ENCODE assay signal across 16 cellular contexts in the genomic region with DNA sequence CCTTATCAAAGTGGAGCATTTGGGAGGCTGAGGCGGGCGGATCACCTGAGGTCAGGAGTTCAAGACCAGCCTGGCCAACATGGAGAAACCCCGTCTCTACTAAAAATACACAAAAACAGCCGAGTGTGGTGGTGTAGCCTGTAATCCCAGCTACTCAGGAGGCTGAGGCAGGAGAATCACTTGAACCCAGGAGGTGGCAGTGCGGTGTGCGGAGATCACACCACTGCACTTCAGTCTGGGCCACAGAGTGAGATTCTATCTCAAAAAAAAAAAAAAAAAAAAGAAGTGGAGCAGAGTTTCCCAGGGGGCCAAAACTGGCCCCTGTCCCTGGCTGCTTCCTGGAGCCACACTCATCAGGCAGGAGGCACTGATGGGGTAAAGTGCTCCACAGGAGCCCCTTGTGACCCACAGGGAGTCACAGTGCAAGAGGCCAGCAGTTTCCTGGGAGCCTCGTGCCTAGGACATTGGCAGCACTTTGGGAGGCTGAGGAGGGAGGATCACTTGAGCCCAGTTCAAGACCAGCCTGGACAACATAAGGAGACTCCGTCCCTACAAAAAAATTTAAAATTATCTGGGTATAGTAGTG. TPM values are rescaled to one million over a fixed set of nuclear protein-coding genes. Genes with fewer than 3 reads are reported as not detected.
DNase-seq lines count a peak whose midpoint lies in the region; ATAC-seq and TF ChIP-seq lines count a peak whose summit lies in the region.
"Had no signal": no experiment of that assay in that cellular context is flagged by ENCODE, and none has a peak within 500 bp of the region (broad histone marks: within the 10 kb centered on the region; RNA-seq: fewer than 3 reads in every experiment).

No MANE protein-coding gene starts in this region.

- H2BK12ac ChIP-seq in neuronal stem cell (ENCODE audit: low read length) = no peak overlapping the region

- H2BK120ac ChIP-seq in neuronal stem cell (ENCODE audit: low read depth, low read length) = no peak overlapping the region

- H3K9ac ChIP-seq in BLaER1 treated with 17β-estradiol and CSF1 and Interleukin-3, amounts not matched to agents 10 nM and 100 nM = peak overlapping the region in 5 of 11 experiments; percentile 3 to 70 (median 8); a peak in 6 of 22 replicates
- H3K9ac ChIP-seq in PC-3 (ENCODE audit: low read length) = no peak overlapping the region
- H3K9ac ChIP-seq in neuronal stem cell (ENCODE audit: low read depth, low read length, poor library complexity) = no peak overlapping the region

- H2BK15ac ChIP-seq in neuronal stem cell (ENCODE audit: low read length) = peak overlapping the region; percentile 98

- H3K23ac ChIP-seq in neuronal stem cell (ENCODE audit: low read depth, low read length, poor library complexity) = no peak overlapping the region

- H4K8ac ChIP-seq in neuronal stem cell (ENCODE audit: low read depth, low read length) = no peak overlapping the region

- H3K4me1 ChIP-seq in BLaER1 treated with 17β-estradiol and CSF1 and Interleukin-3, amounts not matched to agents 10 nM and 100 nM = peaks cover 16 to 99% (median 88%) of the 10 kb centered on the region in 10 experiments; a peak in 19 of 20 replicates
- peaks cover 9% of the 10 kb centered on the region for H3K4me1 ChIP-seq in PC-3 (ENCODE audit: insufficient read depth, low read length)
- peaks cover 12% of the 10 kb centered on the region in 2 donors for H3K4me1 ChIP-seq in neuronal stem cell (ENCODE audit: control insufficient read depth in 2 of 2, insufficient read depth in 1 of 2, low read depth in 1 of 2, low read length in 2 of 2)
- H3K4me1 ChIP-seq in lower lobe of right lung = no peaks in the 10 kb centered on the region

- no TSS peak for BruUV-seq in PC-3 (replicated peaks; lab: Mats Ljungman, UMichigan)

- DNase-seq in PC-3 (no peak), dorsolateral prefrontal cortex (no peak), neuronal stem cell (ENCODE audit: low spot score) (no peak), immature natural killer cell (no peak), NCI-H2029 (lab: John Stamatoyannopoulos, UW) (no peak), lower lobe of right lung (no peak)
- DNase-seq: AML-193; C1 segment of cervical spinal cord; Calu3; CD4-positive, alpha-beta T cell; DMS 273 treated with DMSO at 0.1 percent for 48 hours; H9 had no signal

- H3K36me3 ChIP-seq in BLaER1 treated with 17β-estradiol and CSF1 and Interleukin-3, amounts not matched to agents 10 nM and 100 nM = no peaks in the 10 kb centered on the region
- H3K36me3 ChIP-seq in PC-3 (ENCODE audit: low read depth, low read length) (no peaks in the 10 kb centered on the region), neuronal stem cell (replicated peaks in 1 of 2; ENCODE audit: control insufficient read depth in 2 of 2, insufficient read depth in 2 of 2, low read length in 2 of 2) (no peaks in the 10 kb centered on the region), lower lobe of right lung (no peaks in the 10 kb centered on the region)

- H2BK5ac ChIP-seq in neuronal stem cell (ENCODE audit: low read length) = no peak overlapping the region

- H3K4me2 ChIP-seq in BLaER1 treated with 17β-estradiol and CSF1 and Interleukin-3, amounts not matched to agents 10 nM and 100 nM = peak overlapping the region in 9 of 11 experiments; percentile 66 to 83 (median 81); a peak in 18 of 22 replicates
- H3K4me2 ChIP-seq in PC-3 (ENCODE audit: low read length) (no peak overlapping the region), neuronal stem cell (ENCODE audit: insufficient read depth, low read length, poor library complexity, severe bottlenecking) (no peak overlapping the region)
- H3K4me2 ChIP-seq: GM23338 had no signal

- H4K20me1 ChIP-seq in BLaER1 treated with 17β-estradiol and CSF1 and Interleukin-3, amounts not matched to agents 10 nM and 100 nM = peaks cover 0 to 49% (median 4%) of the 10 kb centered on the region in 11 experiments; a peak in 6 of 22 replicates
- no peaks in the 10 kb centered on the region for H4K20me1 ChIP-seq in PC-3 (ENCODE audit: low read length)

- no peak overlapping the region for H3K4me3 ChIP-seq in BLaER1 treated with 17β-estradiol and CSF1 and Interleukin-3, amounts not matched to agents 10 nM and 100 nM
- H3K4me3 ChIP-seq in PC-3 (ENCODE audit: low read length) = no peak overlapping the region
- H3K4me3 ChIP-seq in dorsolateral prefrontal cortex = no peak overlapping the region
- no peak overlapping the region for H3K4me3 ChIP-seq in neuronal stem cell (ENCODE audit: low read length in 2 of 2)
- H3K4me3 ChIP-seq in lower lobe of right lung = no peak overlapping the region
- H3K4me3 ChIP-seq: GM23338 had no signal

- no peaks in the 10 kb centered on the region for H3F3A ChIP-seq in PC-3 (ENCODE audit: low read length, unreplicated experiment)

- no peaks in the 10 kb centered on the region for H3K9me3 ChIP-seq in BLaER1 treated with 17β-estradiol and CSF1 and Interleukin-3, amounts not matched to agents 10 nM and 100 nM (replicated peaks in 1 of 11)
- H3K9me3 ChIP-seq in PC-3 (ENCODE audit: low read length) (no peaks in the 10 kb centered on the region), neuronal stem cell (replicated peaks in 1 of 2; ENCODE audit: control insufficient read depth in 2 of 2, insufficient read depth in 1 of 2, low read depth in 1 of 2, low read length in 2 of 2) (no peaks in the 10 kb centered on the region), lower lobe of right lung (no peaks in the 10 kb centered on the region)

- POLR2A ChIA-PET in PC-3 (lab: Charles Lee; ENCODE audit: unreplicated experiment) = no interaction called here

- intact Hi-C loops in PC-3 (cut with micrococcal nuclease) = no loop called here
- intact Hi-C loops in dorsolateral prefrontal cortex (cut with DNase I) = no loop called here
- intact Hi-C loops in lower lobe of right lung (cut with DNase I) = no loop called here

- H3K79me1 ChIP-seq in neuronal stem cell (ENCODE audit: low read depth, low read length) = no peaks in the 10 kb centered on the region

- CTCF ChIA-PET in PC-3 (lab: Charles Lee) = no interaction called here

- no CpG with 5 or more reads among the region's 8 CpGs for WGBS in neuronal stem cell (ENCODE audit: extremely low coverage in 2 of 2, insufficient read length in 2 of 2, insufficient replicate concordance in 1 of 2), 2 donors

- H3K14ac ChIP-seq in neuronal stem cell (ENCODE audit: low read length) = no peak overlapping the region

- H3K9me2 ChIP-seq in PC-3 (replicated peaks; ENCODE audit: low read length) = no peaks in the 10 kb centered on the region

- no peak overlapping the region for H3K4ac ChIP-seq in neuronal stem cell (ENCODE audit: low read length)

- H3K27ac ChIP-seq in BLaER1 treated with 17β-estradiol and CSF1 and Interleukin-3, amounts not matched to agents 10 nM and 100 nM = peak overlapping the region in 5 of 11 experiments; percentile 26 to 75 (median 69); a peak in 6 of 22 replicates
- 0 out of 2 replicates have a peak overlapping the region, but pooled peaks have one; percentile 33 for H3K27ac ChIP-seq in PC-3 (ENCODE audit: low read length)
- peak overlapping the region in 41 of 59 donors; percentile 1 to 82 (median 46) for H3K27ac ChIP-seq in dorsolateral prefrontal cortex
- no peak overlapping the region for H3K27ac ChIP-seq in neuronal stem cell (replicated peaks; ENCODE audit: low read length)
- no peak overlapping the region for H3K27ac ChIP-seq in lower lobe of right lung

- TF ChIP-seq CTCF in PC-3 (conservative IDR thresholded peaks at IDR 0.05; ENCODE audit: low read depth, low read length) = no peak
- TF ChIP-seq CTCF in dorsolateral prefrontal cortex (IDR thresholded peaks at IDR 0.05 in 54 of 56, conservative IDR thresholded peaks at IDR 0.05 in 2 of 56; ENCODE audit: low read depth in 1 of 56, partially characterized antibody in 56 of 56) = no peak
- TF ChIP-seq CTCF in lower lobe of right lung (IDR thresholded peaks at IDR 0.05) = no peak

- peak overlapping the region; percentile 19 for H2AK5ac ChIP-seq in neuronal stem cell (ENCODE audit: low read depth, low read length)

- no peak for ATAC-seq in PC-3
- no peak for ATAC-seq in lower lobe of right lung
- ATAC-seq: GM23338 had no signal

- no peak overlapping the region for H2AFZ ChIP-seq in PC-3 (ENCODE audit: low read length)
- H2AFZ ChIP-seq in neuronal stem cell (ENCODE audit: low read length) = no peak overlapping the region
- H2AFZ ChIP-seq: GM23338 had no signal

- H3K79me2 ChIP-seq in PC-3 (ENCODE audit: low read length) = no peaks in the 10 kb centered on the region

- no peaks in the 10 kb centered on the region for H3K36me3 Mint-ChIP-seq in immature natural killer cell

- H3K9me3 Mint-ChIP-seq in immature natural killer cell = no peaks in the 10 kb centered on the region
- H3K9me3 Mint-ChIP-seq: CD4-positive, alpha-beta T cell; GM23338; H9; HFFc6 had no signal

- peaks cover 8 to 36% (median 19%) of the 10 kb centered on the region in 11 experiments; a peak in 19 of 22 replicates for H3K27me3 ChIP-seq in BLaER1 treated with 17β-estradiol and CSF1 and Interleukin-3, amounts not matched to agents 10 nM and 100 nM
- H3K27me3 ChIP-seq in PC-3 (ENCODE audit: low read length) = no peaks in the 10 kb centered on the region
- peaks cover 0 to 24% (median 0%) of the 10 kb centered on the region in 45 donors for H3K27me3 ChIP-seq in dorsolateral prefrontal cortex
- peaks cover 0 to 37% (median 15%) of the 10 kb centered on the region in 3 experiments for H3K27me3 ChIP-seq in neuronal stem cell (ENCODE audit: control insufficient read depth in 3 of 3, insufficient read depth in 3 of 3, low read depth in 1 of 3, low read length in 3 of 3)
- peaks cover 24% of the 10 kb centered on the region for H3K27me3 ChIP-seq in lower lobe of right lung (ENCODE audit: low read depth)

- no peak overlapping the region for H3K27ac Mint-ChIP-seq in immature natural killer cell
- H3K27ac Mint-ChIP-seq: CD4-positive, alpha-beta T cell; GM23338; H9; HFFc6 had no signal

- H4K91ac ChIP-seq in neuronal stem cell (ENCODE audit: low read depth, low read length, poor library complexity) = no peak overlapping the region

- H3K18ac ChIP-seq in neuronal stem cell (ENCODE audit: low read length) = no peak overlapping the region

- no peaks in the 10 kb centered on the region for H3K4me1 Mint-ChIP-seq in immature natural killer cell

- H3K4me3 Mint-ChIP-seq in immature natural killer cell = no peak overlapping the region
- H3K4me3 Mint-ChIP-seq: CD4-positive, alpha-beta T cell; GM23338; H9; HFFc6 had no signal

- peaks cover 8 to 14% (median 11%) of the 10 kb centered on the region in 3 donors for H3K27me3 Mint-ChIP-seq in immature natural killer cell (ENCODE audit: low read depth in 3 of 3)

RNA-seq across cellular contexts. Expression of a gene that starts 44.4 kb away (rescaled TPM):
- total RNA-seq in PC-3 (2014; rRNA removed) (6.9 and 7.9 TPM in 2 replicates), dorsolateral prefrontal cortex (10 to 100 TPM in 119 of 120 experiments, 1 to 10 TPM in 1; 4.8 to 43.6 (median 22.0) TPM), lower lobe of right lung (5.8 TPM)
- polyA plus RNA-seq in neuronal stem cell (2013, experiment 1 of 2) = 4.0 TPM
- polyA plus RNA-seq in neuronal stem cell (2013, experiment 2 of 2) = 3.9 TPM
- under 1 TPM in 1 of 3 donors, not detected in 2; 0.37 TPM for polyA plus RNA-seq in immature natural killer cell
- total RNA-seq: Calu3, Daoy had no signal
- polyA plus RNA-seq: GM23338 had no signal

RNA-seq across cellular contexts. Expression of a gene that starts 49.2 kb away (rescaled TPM):
- total RNA-seq in PC-3 (2014; rRNA removed) (47.9 and 57.4 TPM in 2 replicates), dorsolateral prefrontal cortex (100 to 1,000 TPM in 30 of 120 experiments, 10 to 100 TPM in 90; 57.6 to 158 (median 87.2) TPM), lower lobe of right lung (38.0 TPM)
- 19.6 TPM for polyA plus RNA-seq in neuronal stem cell (2013, experiment 1 of 2)
- 18.0 TPM for polyA plus RNA-seq in neuronal stem cell (2013, experiment 2 of 2)
- 10 to 100 TPM; 18.6 to 26.4 (median 21.4) TPM for polyA plus RNA-seq in immature natural killer cell

Comparison
In these comparisons a context has a peak if more than half of its experiments do, and no peak if none do; other contexts are left out.
1. H3K27ac ChIP-seq: peak in PC-3 (single experiment) and dorsolateral prefrontal cortex (41 of 59); none in neuronal stem cell (single experiment) and lower lobe of right lung (single experiment).
2. H3K4me2 ChIP-seq: peak in BLaER1 treated with 17β-estradiol and CSF1 and Interleukin-3, amounts not matched to agents 10 nM and 100 nM (9 of 11); none in PC-3 (single experiment) and neuronal stem cell (single experiment).